In the genomic region with DNA sequence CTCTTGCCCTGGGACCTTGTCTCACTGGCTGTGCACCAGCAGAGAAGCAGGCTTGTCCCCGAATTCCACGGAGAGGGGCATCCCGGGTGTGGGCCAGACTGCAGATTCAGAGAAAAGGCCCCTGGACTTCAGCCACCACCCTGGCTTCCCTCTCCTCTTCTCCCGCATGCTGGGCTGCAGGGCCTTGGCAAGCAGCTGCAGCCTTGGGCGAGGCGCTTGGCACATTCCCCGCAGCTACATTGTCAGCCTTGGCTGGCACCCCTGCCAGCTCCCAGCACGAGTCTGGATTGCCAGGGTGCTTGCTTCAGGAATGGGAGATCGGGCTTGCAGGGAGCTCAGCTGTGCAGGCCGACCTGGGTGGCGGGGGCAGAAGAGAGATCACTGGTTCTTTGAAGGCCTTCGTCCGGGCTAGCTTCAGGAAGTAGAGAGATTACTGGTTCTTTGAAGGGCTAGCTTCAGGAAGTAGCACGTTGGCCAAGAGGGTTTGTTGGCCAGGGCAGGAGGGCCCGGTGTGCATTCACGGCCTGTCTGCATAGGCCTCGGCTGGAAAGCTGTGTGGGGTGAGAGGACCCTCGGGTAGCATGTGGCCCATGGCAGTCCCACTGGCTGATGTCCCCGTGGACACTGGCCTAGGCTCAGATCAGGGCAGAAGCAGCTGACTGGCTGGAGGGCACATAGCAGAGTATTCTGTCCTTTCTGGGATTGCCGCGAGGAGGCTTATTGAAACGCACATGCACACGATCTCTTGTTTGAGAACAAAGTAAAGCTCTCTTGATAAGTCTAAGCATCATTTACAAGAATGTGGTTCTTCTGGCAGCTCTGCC, we compare ENCODE assay signal across 6 cellular contexts. TPM values are rescaled to one million over a fixed set of nuclear protein-coding genes. Genes with fewer than 3 reads are reported as not detected.
DNase-seq lines count a peak whose midpoint lies in the region; ATAC-seq lines count a peak whose summit lies in the region.

No MANE protein-coding gene starts in this region.

- H3K9me3 ChIP-seq in HAP-1: no peaks in the 10 kb centered on the region

- no peak overlapping the region; the same call in 1 of the 2 replicates for H3K4me3 ChIP-seq in HAP-1

- H3K4me1 ChIP-seq in HAP-1: peaks cover 26% of the 10 kb centered on the region

- ATAC-seq in GM18868 (IDR thresholded peaks at IDR 0.05; ENCODE audit: unreplicated experiment): no peak

- peaks cover 2% of the 10 kb centered on the region for H3K27me3 Mint-ChIP-seq in IgD-negative memory B cell
- H3K27me3 Mint-ChIP-seq in activated naive CD8-positive, alpha-beta T cell treated with anti-CD3 and anti-CD28 coated beads for 36 hours: no peaks in the 10 kb centered on the region

- H3K36me3 ChIP-seq in HAP-1 (replicated peaks): no peaks in the 10 kb centered on the region

- DNase-seq in activated naive CD8-positive, alpha-beta T cell treated with anti-CD3 and anti-CD28 coated beads for 36 hours: no peak
- DNase-seq in mesenteric fat pad (ENCODE audit: low spot score): peak; percentile 88
- DNase-seq in HAP-1 (ENCODE audit: low spot score in 2 of 2): no peak
- no peak for DNase-seq in SHP77 (lab: John Stamatoyannopoulos, UW)

- peaks cover 0 to 9% (median 3%) of the 10 kb centered on the region in 3 donors for H3K9me3 Mint-ChIP-seq in IgD-negative memory B cell
- peaks cover 6% of the 10 kb centered on the region for H3K9me3 Mint-ChIP-seq in activated naive CD8-positive, alpha-beta T cell treated with anti-CD3 and anti-CD28 coated beads for 36 hours

- in situ Hi-C loops in HAP-1 (cut with MboI; ENCODE audit: low sequenced_read_pairs): no loop called here

- peak overlapping the region; percentile 70 to 92 (median 78) for H3K4me3 Mint-ChIP-seq in IgD-negative memory B cell
- H3K4me3 Mint-ChIP-seq in activated naive CD8-positive, alpha-beta T cell treated with anti-CD3 and anti-CD28 coated beads for 36 hours: peak overlapping the region; percentile 63

- H3K27ac Mint-ChIP-seq in IgD-negative memory B cell: peak overlapping the region; percentile 85 to 98 (median 86)
- H3K27ac Mint-ChIP-seq in activated naive CD8-positive, alpha-beta T cell treated with anti-CD3 and anti-CD28 coated beads for 36 hours: peak overlapping the region; percentile 76

- H3K27me3 ChIP-seq in HAP-1 (ENCODE audit: low read depth): no peaks in the 10 kb centered on the region

- H3K4me1 Mint-ChIP-seq in IgD-negative memory B cell: peaks cover 10 to 22% (median 12%) of the 10 kb centered on the region in 3 donors
- H3K4me1 Mint-ChIP-seq in activated naive CD8-positive, alpha-beta T cell treated with anti-CD3 and anti-CD28 coated beads for 36 hours: peaks cover 24% of the 10 kb centered on the region

- H3K36me3 Mint-ChIP-seq in IgD-negative memory B cell: no peaks in the 10 kb centered on the region
- peaks cover 20% of the 10 kb centered on the region for H3K36me3 Mint-ChIP-seq in activated naive CD8-positive, alpha-beta T cell treated with anti-CD3 and anti-CD28 coated beads for 36 hours

RNA-seq across cellular contexts. Expression of gene ABCD1, which starts 2.7 kb away (rescaled TPM):
- polyA plus RNA-seq in IgD-negative memory B cell: 3.6 TPM
- total RNA-seq in activated naive CD8-positive, alpha-beta T cell treated with anti-CD3 and anti-CD28 coated beads for 36 hours: 1 to 10 TPM; 4.1 to 4.3 TPM
- 32.3 TPM for total RNA-seq in mesenteric fat pad

RNA-seq across cellular contexts. Expression of gene BCAP31, which starts 3.1 kb away (rescaled TPM):
- polyA plus RNA-seq in IgD-negative memory B cell: 254 TPM
- 100 to 1,000 TPM; 103 to 109 TPM for total RNA-seq in activated naive CD8-positive, alpha-beta T cell treated with anti-CD3 and anti-CD28 coated beads for 36 hours
- 513 TPM for total RNA-seq in mesenteric fat pad

RNA-seq across cellular contexts. Expression of gene PLXNB3, which starts 36.7 kb away (rescaled TPM):
- polyA plus RNA-seq in IgD-negative memory B cell: not detected
- total RNA-seq in activated naive CD8-positive, alpha-beta T cell treated with anti-CD3 and anti-CD28 coated beads for 36 hours: 1 to 10 TPM; 2.8 to 4.2 TPM
- total RNA-seq in mesenteric fat pad: 10.2 TPM

RNA-seq across cellular contexts. Expression of gene SLC6A8, which starts 39.6 kb away (rescaled TPM):
- 0.08 TPM for polyA plus RNA-seq in IgD-negative memory B cell
- total RNA-seq in activated naive CD8-positive, alpha-beta T cell treated with anti-CD3 and anti-CD28 coated beads for 36 hours: under 1 TPM; 0.68 to 0.70 TPM
- total RNA-seq in mesenteric fat pad: 45.9 TPM

RNA-seq across cellular contexts. Expression of gene SRPK3, which starts 53.5 kb away (rescaled TPM):
- not detected for polyA plus RNA-seq in IgD-negative memory B cell
- total RNA-seq in activated naive CD8-positive, alpha-beta T cell treated with anti-CD3 and anti-CD28 coated beads for 36 hours: not detected
- total RNA-seq in mesenteric fat pad: 0.74 TPM
